ENCODE assay signal across 1 cellular context in genomic region chr10:95260397-95260881, GRCh38.
TF ChIP-seq lines count a peak whose summit lies in the region.

No MANE protein-coding gene starts in this region.

TF ChIP-seq in K562, 482 proteins besides CTCF, POLR2A, EP300 and RAD21 (continued from another document and continues in another):
- TF ChIP-seq FOXP4 (CRISPR knock-in tag; IDR thresholded peaks at IDR 0.05; ENCODE audit: borderline replicate concordance) (no peak), HMG20B (CRISPR knock-in tag; IDR thresholded peaks at IDR 0.05) (no peak), MEF2D (tag; conservative IDR thresholded peaks at IDR 0.05; ENCODE audit: low read depth) (0 out of 2 replicates have a peak, but pooled peaks have one; percentile 45), MXI1 (IDR thresholded peaks at IDR 0.05; ENCODE audit: low read depth, low read length) (no peak), ZNF507 (tag; conservative IDR thresholded peaks at IDR 0.05) (no peak), DPF2 (IDR thresholded peaks at IDR 0.05) (peak; percentile 21; the same call in 1 of the 2 replicates), MYBL2 (IDR thresholded peaks at IDR 0.05; ENCODE audit: low read depth) (no peak), MYBL2 (CRISPR knock-in tag; IDR thresholded peaks at IDR 0.05; ENCODE audit: borderline replicate concordance) (no peak), SOX6 (IDR thresholded peaks at IDR 0.05) (peak; percentile 87), ZNF609 (CRISPR knock-in tag; IDR thresholded peaks at IDR 0.05; ENCODE audit: borderline replicate concordance) (no peak), TEAD2 (tag; IDR thresholded peaks at IDR 0.05) (peak; percentile 73), HNRNPH1 (optimal IDR thresholded peaks at IDR 0.05; ENCODE audit: low read depth, low read length) (no peak), FOS (IDR thresholded peaks at IDR 0.05; ENCODE audit: extremely low read depth, insufficient read length) (no peak), PHTF2 (CRISPR knock-in tag; IDR thresholded peaks at IDR 0.05) (no peak), NELFE (IDR thresholded peaks at IDR 0.05; ENCODE audit: insufficient read depth, insufficient read length) (no peak), TAL1 (IDR thresholded peaks at IDR 0.05) (peak; percentile 25; the same call in 1 of the 2 replicates), GATAD2B (IDR thresholded peaks at IDR 0.05; ENCODE audit: borderline replicate concordance) (no peak), RNF2 (IDR thresholded peaks at IDR 0.05) (no peak), THRAP3 (IDR thresholded peaks at IDR 0.05; ENCODE audit: borderline replicate concordance) (no peak), SNIP1 (IDR thresholded peaks at IDR 0.05; ENCODE audit: low read depth) (no peak), MYC (IDR thresholded peaks at IDR 0.05; ENCODE audit: low read depth, low read length) (no peak), MYC (CRISPR knock-in tag; IDR thresholded peaks at IDR 0.05; ENCODE audit: borderline replicate concordance, low read depth) (no peak), MAFF (IDR thresholded peaks at IDR 0.05; ENCODE audit: low read length) (peak; percentile 1; the same call in 1 of the 2 replicates), CBX2 (IDR thresholded peaks at IDR 0.05; ENCODE audit: insufficient read depth, low read length, poor library complexity, severe bottlenecking) (no peak), TCF3 (CRISPR knock-in tag; IDR thresholded peaks at IDR 0.05) (peak; percentile 34), ZKSCAN8 (CRISPR knock-in tag; IDR thresholded peaks at IDR 0.05) (peak; percentile 82; the same call in 1 of the 2 replicates), SMARCE1 (IDR thresholded peaks at IDR 0.05) (peak; percentile 26; the same call in 1 of the 2 replicates), JUND (IDR thresholded peaks at IDR 0.05; ENCODE audit: borderline replicate concordance, low read depth, low read length) (peak; percentile 94), JUND (tag; IDR thresholded peaks at IDR 0.05; ENCODE audit: borderline replicate concordance, low read depth, low read length) (peak; percentile 92; the same call in 2 of the 3 replicates), HMBOX1 (IDR thresholded peaks at IDR 0.05) (no peak), ZNF165 (CRISPR knock-in tag; IDR thresholded peaks at IDR 0.05; ENCODE audit: borderline replicate concordance) (no peak), MBD1 (CRISPR knock-in tag; IDR thresholded peaks at IDR 0.05) (no peak), SMAD4 (CRISPR knock-in tag; conservative IDR thresholded peaks at IDR 0.05) (peak; percentile 46; the same call in 1 of the 2 replicates), GTF2E2 (tag; IDR thresholded peaks at IDR 0.05) (no peak), CBFA2T3 (IDR thresholded peaks at IDR 0.05) (peak; percentile 49), PURB (CRISPR knock-in tag; IDR thresholded peaks at IDR 0.05; ENCODE audit: low read depth) (no peak), XRCC4 (IDR thresholded peaks at IDR 0.05; ENCODE audit: extremely low read depth, insufficient read depth, insufficient read length) (no peak), NR1H2 (CRISPR knock-in tag; IDR thresholded peaks at IDR 0.05) (no peak), CBX8 (IDR thresholded peaks at IDR 0.05; ENCODE audit: borderline replicate concordance, extremely low read depth, low read depth, low read length, poor library complexity, severe bottlenecking) (no peak), ZNF282 (CRISPR knock-in tag; IDR thresholded peaks at IDR 0.05) (no peak), ZNF699 (CRISPR knock-in tag; IDR thresholded peaks at IDR 0.05; ENCODE audit: insufficient replicate concordance) (no peak), POLR2AphosphoS2 (IDR thresholded peaks at IDR 0.05; ENCODE audit: low read length) (no peak), ELF1 (tag; IDR thresholded peaks at IDR 0.05) (no peak), ZEB2 (IDR thresholded peaks at IDR 0.05) (0 out of 2 replicates have a peak, but pooled peaks have one; percentile 48), TEAD4 (IDR thresholded peaks at IDR 0.05; ENCODE audit: low read length) (peak; percentile 59), TEAD4 (CRISPR knock-in tag; IDR thresholded peaks at IDR 0.05; ENCODE audit: borderline replicate concordance) (no peak), KAT2B (IDR thresholded peaks at IDR 0.05; ENCODE audit: low read depth, low read length) (no peak), ARID3B (CRISPR knock-in tag; IDR thresholded peaks at IDR 0.05; ENCODE audit: borderline replicate concordance) (no peak), CREB1 (IDR thresholded peaks at IDR 0.05) (no peak), CREB1 (CRISPR knock-in tag; IDR thresholded peaks at IDR 0.05) (no peak), HMGN3 (IDR thresholded peaks at IDR 0.05; ENCODE audit: borderline replicate concordance, extremely low read depth, insufficient read length, low read depth, low read length) (no peak), ZNF124 (CRISPR knock-in tag; IDR thresholded peaks at IDR 0.05) (no peak), CTBP1 (IDR thresholded peaks at IDR 0.05; ENCODE audit: borderline replicate concordance) (peak; percentile 67; the same call in 1 of the 2 replicates), PHF21A (IDR thresholded peaks at IDR 0.05; ENCODE audit: borderline replicate concordance, low read depth) (no peak), ZSCAN32 (CRISPR knock-in tag; IDR thresholded peaks at IDR 0.05) (no peak), PTBP1 (IDR thresholded peaks at IDR 0.05; ENCODE audit: low read depth, low read length) (no peak), MCM7 (IDR thresholded peaks at IDR 0.05) (no peak), POLR2B (IDR thresholded peaks at IDR 0.05; ENCODE audit: low read depth, partially characterized antibody) (no peak), ATF3 (IDR thresholded peaks at IDR 0.05) (peak; percentile 92), ATF3 (CRISPR knock-in tag; conservative IDR thresholded peaks at IDR 0.05) (no peak), DACH1 (IDR thresholded peaks at IDR 0.05; ENCODE audit: partially characterized antibody) (no peak), ERF (CRISPR knock-in tag; IDR thresholded peaks at IDR 0.05) (no peak), BCL6 (CRISPR knock-in tag; IDR thresholded peaks at IDR 0.05) (no peak), HDAC3 (IDR thresholded peaks at IDR 0.05; ENCODE audit: borderline replicate concordance, partially characterized antibody) (no peak), JUN (IDR thresholded peaks at IDR 0.05; ENCODE audit: borderline replicate concordance, low read depth, low read length) (peak; percentile 75), JUN (CRISPR knock-in tag; IDR thresholded peaks at IDR 0.05; ENCODE audit: borderline replicate concordance) (0 out of 2 replicates have a peak, but pooled peaks have one; percentile 18), ZNF316 (IDR thresholded peaks at IDR 0.05) (peak; percentile 43; the same call in 1 of the 2 replicates), NFXL1 (CRISPR knock-in tag; IDR thresholded peaks at IDR 0.05) (no peak), CBFA2T2 (conservative IDR thresholded peaks at IDR 0.05) (0 out of 2 replicates have a peak, but pooled peaks have one; percentile 6), VEZF1 (CRISPR knock-in tag; IDR thresholded peaks at IDR 0.05) (peak; percentile 16; the same call in 1 of the 2 replicates), TCF7 (IDR thresholded peaks at IDR 0.05; ENCODE audit: borderline replicate concordance) (no peak), FOXA1 (IDR thresholded peaks at IDR 0.05; ENCODE audit: borderline replicate concordance) (no peak)
